ENCODE assay signal across 16 cellular contexts in genomic region chr13:113118328-113119021, GRCh38. TPM values are rescaled to one million over a fixed set of nuclear protein-coding genes. Genes with fewer than 3 reads are reported as not detected.
"Had no signal": no experiment of that assay in that cellular context is flagged by ENCODE, and none has a peak within 500 bp of the region (broad histone marks: within the 10 kb centered on the region; RNA-seq: fewer than 3 reads in every experiment).

No MANE protein-coding gene starts in this region.

- H3K4me1 Mint-ChIP-seq: activated T-helper 17 cell treated with anti-CD3 and anti-CD28 coated beads, Interleukin-2, amount 50 U/mL, for 72 hours had no signal

- H3K27me3 Mint-ChIP-seq: activated CD8-positive, alpha-beta T cell treated with anti-CD3 and anti-CD28 coated beads for 36 hours had no signal

- H3K27me3 ChIP-seq: pancreas, SJCRH30, tibial nerve had no signal

- H3K9me3 ChIP-seq: pancreas, SJCRH30, tibial nerve had no signal

- H3K4me3 ChIP-seq: pancreas, SJCRH30, skin epidermis, tibial nerve had no signal

- H3K4me3 Mint-ChIP-seq: activated CD8-positive, alpha-beta T cell treated with anti-CD3 and anti-CD28 coated beads for 36 hours; activated T-helper 17 cell treated with anti-CD3 and anti-CD28 coated beads, Interleukin-2, amount 50 U/mL, for 72 hours; brain; nephron had no signal

- H3K9me3 Mint-ChIP-seq: activated CD8-positive, alpha-beta T cell treated with anti-CD3 and anti-CD28 coated beads for 36 hours; activated naive CD4-positive, alpha-beta T cell treated with anti-CD3 and anti-CD28 coated beads, Interleukin-2, amount 50 U/mL, for 72 hours; activated T-helper 17 cell treated with anti-CD3 and anti-CD28 coated beads, Interleukin-2, amount 50 U/mL, for 72 hours; nephron had no signal

- H3K36me3 Mint-ChIP-seq: activated naive CD4-positive, alpha-beta T cell treated with anti-CD3 and anti-CD28 coated beads, Interleukin-2, amount 50 U/mL, for 72 hours; brain had no signal

- H3K36me3 ChIP-seq: pancreas, SJCRH30, tibial nerve had no signal

- H3K4me1 ChIP-seq: pancreas, SJCRH30 had no signal

- H3K27ac Mint-ChIP-seq: activated CD8-positive, alpha-beta T cell treated with anti-CD3 and anti-CD28 coated beads for 36 hours; activated naive CD4-positive, alpha-beta T cell treated with anti-CD3 and anti-CD28 coated beads, Interleukin-2, amount 50 U/mL, for 72 hours; activated T-helper 17 cell treated with anti-CD3 and anti-CD28 coated beads, Interleukin-2, amount 50 U/mL, for 72 hours; nephron had no signal

- H3K27ac ChIP-seq: pancreas, SJCRH30, skin epidermis, tibial nerve had no signal

- DNase-seq: activated CD4-positive, alpha-beta T cell treated with anti-CD3 and anti-CD28 coated beads for 4 hours; activated CD8-positive, alpha-beta T cell treated with anti-CD3 and anti-CD28 coated beads for 36 hours; amniotic stem cell; dermis blood vessel endothelial cell; hippocampal formation; mammary epithelial cell; retina; SJCRH30; T-helper 9 cell had no signal

RNA-seq across cellular contexts. Expression of gene F10, which starts 4.1 kb away (rescaled TPM):
- total RNA-seq: activated CD8-positive, alpha-beta T cell treated with anti-CD3 and anti-CD28 coated beads for 36 hours; activated naive CD4-positive, alpha-beta T cell treated with anti-CD3 and anti-CD28 coated beads, Interleukin-2, amount 50 U/mL, for 72 hours; dermis blood vessel endothelial cell; mammary epithelial cell had no signal

RNA-seq across cellular contexts. Expression of gene F7, which starts 12.9 kb away (rescaled TPM):
- total RNA-seq: activated naive CD4-positive, alpha-beta T cell treated with anti-CD3 and anti-CD28 coated beads, Interleukin-2, amount 50 U/mL, for 72 hours; dermis blood vessel endothelial cell; mammary epithelial cell; SJCRH30; tibial nerve had no signal

RNA-seq across cellular contexts. Expression of gene PROZ, which starts 40.0 kb away (rescaled TPM):
- total RNA-seq: activated CD8-positive, alpha-beta T cell treated with anti-CD3 and anti-CD28 coated beads for 36 hours; mammary epithelial cell; pancreas; SJCRH30; tibial nerve had no signal
